10 cellular contexts compared by ENCODE assay signal in genomic region chr11:326592-326841, GRCh38. TPM values are rescaled to one million over a fixed set of nuclear protein-coding genes. Genes with fewer than 3 reads are reported as not detected.
DNase-seq lines count a peak whose midpoint lies in the region; ATAC-seq, FAIRE-seq and TF ChIP-seq lines count a peak whose summit lies in the region.
"Had no signal": no experiment of that assay in that cellular context is flagged by ENCODE, and none has a peak within 500 bp of the region (broad histone marks: within the 10 kb centered on the region; RNA-seq: fewer than 3 reads in every experiment).

No MANE protein-coding gene starts in this region.

- 56 to 72% (median 62%) methylated on average over 3 to 6 of the region's 6 CpGs for WGBS in heart left ventricle, 4 donors
- 69% methylated on average over 5 to 6 of the region's 6 CpGs for WGBS in body of pancreas, 2 donors

- H3K27ac ChIP-seq in heart left ventricle: peak overlapping the region; percentile 89 to 99 (median 94)
- peak overlapping the region in 3 of 4 donors; percentile 64 to 81 (median 75) for H3K27ac ChIP-seq in body of pancreas
- H3K27ac ChIP-seq: C4-2B had no signal

- no peak for FAIRE-seq in RCC 7860 (lab: Jason Lieb, UNC)

- no peaks in the 10 kb centered on the region for H3K9me3 Mint-ChIP-seq in natural killer cell treated with Interleukin-12 subunit alpha and Interleukin-12 subunit beta and Interleukin-15 and Interleukin-18, amount 100 ng/mL, for 72 hours

- no peak for TF ChIP-seq CTCF in heart left ventricle (IDR thresholded peaks at IDR 0.05)
- no peak for TF ChIP-seq CTCF in body of pancreas (IDR thresholded peaks at IDR 0.05)

- intact Hi-C loops in heart left ventricle (cut with DNase I): loop anchor here in 2 of 10 donors (2.0 kb wide), 2 partner anchors 26 to 28 kb away; no protein-coding TSS in a partner anchor
- intact Hi-C loops in Right ventricle myocardium superior (cut with DNase I): no loop called here
- intact Hi-C loops in body of pancreas (cut with DNase I): no loop called here

- H3K27ac Mint-ChIP-seq in natural killer cell treated with Interleukin-12 subunit alpha and Interleukin-12 subunit beta and Interleukin-15 and Interleukin-18, amount 100 ng/mL, for 72 hours: peak overlapping the region; percentile 36 to 63

- peaks cover 34 to 37% of the 10 kb centered on the region in 2 donors for H3K4me1 Mint-ChIP-seq in natural killer cell treated with Interleukin-12 subunit alpha and Interleukin-12 subunit beta and Interleukin-15 and Interleukin-18, amount 100 ng/mL, for 72 hours (ENCODE audit: low read depth in 2 of 2)

- no peaks in the 10 kb centered on the region for H3K27me3 Mint-ChIP-seq in natural killer cell treated with Interleukin-12 subunit alpha and Interleukin-12 subunit beta and Interleukin-15 and Interleukin-18, amount 100 ng/mL, for 72 hours

- H3K36me3 ChIP-seq in heart left ventricle (no peaks in the 10 kb centered on the region), body of pancreas (replicated peaks in 1 of 2; ENCODE audit: insufficient read depth in 1 of 2, low read depth in 2 of 2) (no peaks in the 10 kb centered on the region)

- peaks cover 3 to 76% (median 34%) of the 10 kb centered on the region in 12 donors for H3K4me1 ChIP-seq in heart left ventricle
- peaks cover 16% of the 10 kb centered on the region for H3K4me1 ChIP-seq in body of pancreas

- H3K4me3 ChIP-seq in heart left ventricle (peak overlapping the region in 6 of 12 donors; percentile 5 to 30 (median 24)), body of pancreas (no peak overlapping the region)

- H3K4me3 Mint-ChIP-seq in natural killer cell treated with Interleukin-12 subunit alpha and Interleukin-12 subunit beta and Interleukin-15 and Interleukin-18, amount 100 ng/mL, for 72 hours: peak overlapping the region; percentile 54

- TF ChIP-seq POLR2A in heart left ventricle (IDR thresholded peaks at IDR 0.05): no peak
- no peak for TF ChIP-seq POLR2A in body of pancreas (IDR thresholded peaks at IDR 0.05)

- H3K9me3 ChIP-seq in heart left ventricle (no peaks in the 10 kb centered on the region), body of pancreas (no peaks in the 10 kb centered on the region)

- H3K27me3 ChIP-seq in heart left ventricle (no peaks in the 10 kb centered on the region), body of pancreas (no peaks in the 10 kb centered on the region)

- H3K36me3 Mint-ChIP-seq in natural killer cell treated with Interleukin-12 subunit alpha and Interleukin-12 subunit beta and Interleukin-15 and Interleukin-18, amount 100 ng/mL, for 72 hours: no peaks in the 10 kb centered on the region

- no peak for DNase-seq in heart left ventricle
- no peak for DNase-seq in Right ventricle myocardium superior
- DNase-seq in body of pancreas: no peak
- no peak for DNase-seq in natural killer cell treated with Interleukin-12 subunit alpha and Interleukin-12 subunit beta and Interleukin-15 and Interleukin-18, amount 100 ng/mL, for 72 hours (ENCODE audit: low spot score)
- no peak for DNase-seq in RCC 7860 (ENCODE audit: low spot score)
- DNase-seq in T1000 (lab: John Stamatoyannopoulos, UW): no peak
- no peak for DNase-seq in stimulated activated naive CD4-positive, alpha-beta T cell treated with Interleukin-2 at 50 U/mL for 16 hours (lab: John Stamatoyannopoulos, UW)

- no peak for ATAC-seq in heart left ventricle
- no peak for ATAC-seq in Right ventricle myocardium superior (ENCODE audit: poor library complexity)
- peak; percentile 5 for ATAC-seq in body of pancreas
- peak in 1 of 2 donors; percentile 8 for ATAC-seq in natural killer cell treated with Interleukin-12 subunit alpha and Interleukin-12 subunit beta and Interleukin-15 and Interleukin-18, amount 100 ng/mL, for 72 hours
- ATAC-seq in GM18870 (IDR thresholded peaks at IDR 0.05; ENCODE audit: unreplicated experiment): no peak

RNA-seq across cellular contexts. Expression of gene IFITM3, which starts 5.9 kb away (rescaled TPM):
- total RNA-seq in heart left ventricle (100 to 1,000 TPM; 144 to 781 (median 214) TPM), Right ventricle myocardium superior (287 TPM), body of pancreas (10 to 100 TPM; 51.4 to 59.7 TPM)
- 100 to 1,000 TPM; 501 to 873 TPM for polyA plus RNA-seq in heart left ventricle
- total RNA-seq in natural killer cell treated with Interleukin-12 subunit alpha and Interleukin-12 subunit beta and Interleukin-15 and Interleukin-18, amount 100 ng/mL, for 72 hours: 10 to 100 TPM; 28.2 to 29.8 TPM

RNA-seq across cellular contexts. Expression of gene IFITM1, which starts 12.7 kb away (rescaled TPM):
- 100 to 1,000 TPM in 6 of 9 donors, 10 to 100 TPM in 3; 61.3 to 277 (median 127) TPM for total RNA-seq in heart left ventricle
- 100 to 1,000 TPM; 158 to 278 TPM for polyA plus RNA-seq in heart left ventricle
- total RNA-seq in Right ventricle myocardium superior: 83.1 TPM
- 10 to 100 TPM; 31.0 to 39.7 TPM for total RNA-seq in body of pancreas
- 10 to 100 TPM; 58.1 to 71.0 TPM for total RNA-seq in natural killer cell treated with Interleukin-12 subunit alpha and Interleukin-12 subunit beta and Interleukin-15 and Interleukin-18, amount 100 ng/mL, for 72 hours

RNA-seq across cellular contexts. Expression of gene IFITM2, which starts 18.9 kb away (rescaled TPM):
- total RNA-seq in heart left ventricle: 100 to 1,000 TPM; 116 to 412 (median 149) TPM
- polyA plus RNA-seq in heart left ventricle: 100 to 1,000 TPM; 270 to 501 TPM
- total RNA-seq in Right ventricle myocardium superior: 194 TPM
- total RNA-seq in body of pancreas: 10 to 100 TPM; 31.0 to 90.3 TPM
- total RNA-seq in natural killer cell treated with Interleukin-12 subunit alpha and Interleukin-12 subunit beta and Interleukin-15 and Interleukin-18, amount 100 ng/mL, for 72 hours: 100 to 1,000 TPM in 1 of 2 donors, 10 to 100 TPM in 1; 87.9 to 171 TPM

RNA-seq across cellular contexts. Expression of gene IFITM5, which starts 27.2 kb away (rescaled TPM):
- total RNA-seq in heart left ventricle (not detected), Right ventricle myocardium superior (not detected), body of pancreas (not detected)
- not detected for polyA plus RNA-seq in heart left ventricle
- not detected for total RNA-seq in natural killer cell treated with Interleukin-12 subunit alpha and Interleukin-12 subunit beta and Interleukin-15 and Interleukin-18, amount 100 ng/mL, for 72 hours
- total RNA-seq: omental fat pad had no signal

RNA-seq across cellular contexts. Expression of gene PGGHG, which starts 37.6 kb away (rescaled TPM):
- 10 to 100 TPM in 2 of 9 donors, 1 to 10 TPM in 7; 4.5 to 11.1 (median 6.2) TPM for total RNA-seq in heart left ventricle
- polyA plus RNA-seq in heart left ventricle: 10 to 100 TPM in 1 of 2 donors, 1 to 10 TPM in 1; 9.4 to 15.7 TPM
- total RNA-seq in Right ventricle myocardium superior: 6.1 TPM
- 100 to 1,000 TPM; 248 to 484 TPM for total RNA-seq in body of pancreas
- total RNA-seq in natural killer cell treated with Interleukin-12 subunit alpha and Interleukin-12 subunit beta and Interleukin-15 and Interleukin-18, amount 100 ng/mL, for 72 hours: 10 to 100 TPM; 17.0 to 24.9 TPM
